ENCODE assay signal across 5 cellular contexts in the genomic region with DNA sequence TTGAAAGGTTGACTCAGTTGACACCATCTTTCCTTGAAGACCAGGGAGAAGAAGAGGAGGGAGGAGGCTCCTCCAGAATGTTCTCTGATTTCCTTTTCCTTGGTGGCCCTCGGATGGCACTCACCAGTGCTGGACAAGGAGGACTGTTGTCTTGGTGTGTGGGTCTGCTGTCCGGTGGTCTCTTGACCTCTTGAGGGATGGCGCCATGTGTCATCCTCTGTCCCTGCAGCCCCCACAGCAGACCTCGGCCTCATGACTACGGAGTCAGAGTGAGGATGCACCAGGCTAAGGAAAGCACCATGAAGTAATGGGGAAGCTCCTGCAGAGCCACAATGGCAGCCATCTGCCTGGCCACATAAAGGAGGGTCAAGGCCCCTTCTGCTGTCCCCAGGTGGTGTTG.
"Had no signal": no experiment of that assay in that cellular context is flagged by ENCODE, and none has a peak within 500 bp of the region (broad histone marks: within the 10 kb centered on the region; RNA-seq: fewer than 3 reads in every experiment).

No MANE protein-coding gene starts in this region.

- H3K27ac ChIP-seq: HL-60 had no signal

- ATAC-seq: HepG2, K562 had no signal

- DNase-seq: IMR-90, KBM-7 had no signal

- H3K4me3 ChIP-seq: K562 had no signal
